In the genomic region with DNA sequence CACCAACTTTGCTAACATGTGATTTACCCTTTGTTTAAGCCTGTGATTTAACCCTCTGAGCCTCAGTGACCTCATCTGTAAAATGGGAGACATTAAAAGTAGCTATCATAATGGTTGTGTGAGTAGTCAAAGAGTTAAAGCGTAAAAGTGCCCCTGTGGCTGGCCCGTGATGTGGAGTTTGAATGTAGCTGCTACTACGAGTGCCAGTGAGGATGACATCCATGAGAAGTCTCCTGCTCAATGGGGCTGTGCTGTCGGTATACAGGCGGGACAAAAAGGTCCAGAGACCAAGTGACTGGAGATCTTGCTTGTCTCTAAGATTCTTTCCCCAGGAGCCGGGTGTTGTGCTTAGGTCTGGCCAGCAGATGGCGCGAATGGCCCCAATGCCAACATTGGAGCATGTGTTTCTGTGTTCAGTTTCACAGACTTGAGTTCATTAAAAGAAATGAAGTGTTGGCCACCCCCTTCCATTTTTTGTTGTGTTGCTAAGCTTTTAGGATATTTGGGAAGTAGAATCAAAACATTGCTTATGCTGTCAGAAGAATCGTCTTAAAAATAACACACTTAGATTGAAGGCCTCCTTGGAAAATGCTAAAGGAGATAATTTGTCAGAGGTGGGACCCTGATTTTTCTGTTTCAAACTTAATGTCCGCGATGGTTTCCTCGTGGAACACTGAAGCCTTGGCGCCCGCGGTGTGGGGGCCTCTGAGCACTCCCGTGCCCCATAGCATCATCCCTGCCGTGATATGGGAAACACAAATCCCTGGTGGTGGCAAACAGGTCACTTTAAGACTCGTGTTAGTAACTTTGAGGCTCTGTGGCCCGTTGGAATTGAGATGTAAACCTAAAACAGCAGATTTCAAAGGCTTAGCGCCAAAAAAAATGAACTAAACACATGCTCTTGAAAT, we compare ENCODE assay signal across 1 cellular context.
TF ChIP-seq lines count a peak whose summit lies in the region.

No MANE protein-coding gene starts in this region.

TF ChIP-seq in A549, 52 proteins besides CTCF, POLR2A, EP300 and RAD21:
- TF ChIP-seq GATA3 (IDR thresholded peaks at IDR 0.05; ENCODE audit: borderline replicate concordance), result no peak
- TF ChIP-seq, protein P1, sequence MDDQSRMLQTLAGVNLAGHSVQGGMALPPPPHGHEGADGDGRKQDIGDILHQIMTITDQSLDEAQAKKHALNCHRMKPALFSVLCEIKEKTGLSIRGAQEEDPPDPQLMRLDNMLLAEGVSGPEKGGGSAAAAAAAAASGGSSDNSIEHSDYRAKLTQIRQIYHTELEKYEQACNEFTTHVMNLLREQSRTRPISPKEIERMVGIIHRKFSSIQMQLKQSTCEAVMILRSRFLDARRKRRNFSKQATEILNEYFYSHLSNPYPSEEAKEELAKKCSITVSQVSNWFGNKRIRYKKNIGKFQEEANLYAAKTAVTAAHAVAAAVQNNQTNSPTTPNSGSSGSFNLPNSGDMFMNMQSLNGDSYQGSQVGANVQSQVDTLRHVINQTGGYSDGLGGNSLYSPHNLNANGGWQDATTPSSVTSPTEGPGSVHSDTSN (IDR thresholded peaks at IDR 0.05), result no peak
- TF ChIP-seq, protein P2, sequence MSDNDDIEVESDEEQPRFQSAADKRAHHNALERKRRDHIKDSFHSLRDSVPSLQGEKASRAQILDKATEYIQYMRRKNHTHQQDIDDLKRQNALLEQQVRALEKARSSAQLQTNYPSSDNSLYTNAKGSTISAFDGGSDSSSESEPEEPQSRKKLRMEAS (IDR thresholded peaks at IDR 0.05), result peak; percentile 49; the same call in 1 of the 2 replicates
- TF ChIP-seq ZC3H11A (IDR thresholded peaks at IDR 0.05), result no peak
- 0 out of 2 replicates have a peak, but pooled peaks have one; percentile 15 for TF ChIP-seq ZNF302 (CRISPR knock-in tag; IDR thresholded peaks at IDR 0.05)
- TF ChIP-seq SMC3 (IDR thresholded peaks at IDR 0.05), result peak; percentile 87
- no peak for TF ChIP-seq SREBF2 (IDR thresholded peaks at IDR 0.05)
